Comparison of ENCODE assay signal across 21 cellular contexts in genomic region chr17:39212841-39213480, GRCh38. TPM values are rescaled to one million over a fixed set of nuclear protein-coding genes. Genes with fewer than 3 reads are reported as not detected.
DNase-seq lines count a peak whose midpoint lies in the region; ATAC-seq and TF ChIP-seq lines count a peak whose summit lies in the region.
"Had no signal": no experiment of that assay in that cellular context is flagged by ENCODE, and none has a peak within 500 bp of the region (broad histone marks: within the 10 kb centered on the region; RNA-seq: fewer than 3 reads in every experiment).

No MANE protein-coding gene starts in this region.

- intact Hi-C loops in left ventricle myocardium inferior (cut with micrococcal nuclease), result no loop called here
- intact Hi-C loops in right cardiac atrium (cut with DNase I), result no loop called here
- intact Hi-C loops in left colon (cut with DNase I, micrococcal nuclease), result no loop called here

- no peaks in the 10 kb centered on the region for H3K9me3 Mint-ChIP-seq in activated T-helper 17 cell treated with anti-CD3 and anti-CD28 coated beads, Interleukin-2, amount 50 U/mL, for 72 hours
- H3K9me3 Mint-ChIP-seq: stimulated activated naive B cell treated with anti-CD40 and anti-IgM and Interleukin-4, amounts not matched to agents 10 μg/mL and 1 μg/mL and 100 μg/mL, for 72 hours had no signal

- no peaks in the 10 kb centered on the region for H3K36me3 ChIP-seq in left ventricle myocardium inferior
- H3K36me3 ChIP-seq in MG63, result no peaks in the 10 kb centered on the region
- H3K36me3 ChIP-seq: esophagus squamous epithelium, heart right ventricle, pancreas, spleen, WERI-Rb-1 had no signal

- no peak for DNase-seq in left ventricle myocardium inferior
- DNase-seq in right cardiac atrium, result no peak
- DNase-seq in T-helper 17 cell, result no peak
- DNase-seq in left colon, result no peak
- DNase-seq in MG63, result no peak
- no peak for DNase-seq in hepatic stellate cell (ENCODE audit: low spot score)
- no peak for DNase-seq in activated CD4-positive, CD25-positive, alpha-beta regulatory T cell treated with anti-CD3 and anti-CD28 coated beads, Interleukin-2, amount 50 U/mL, for 72 hours
- DNase-seq: activated CD8-positive, alpha-beta memory T cell treated with anti-CD3 and anti-CD28 coated beads, Interleukin-2, amount 10 ng/mL, durations not matched to agents 7 days and 5 days; esophagus squamous epithelium; kidney glomerular epithelial cell; NCI-H526; spleen; stimulated activated naive B cell treated with anti-CD40 and anti-IgM and Interleukin-4, amounts not matched to agents 10 μg/mL and 1 μg/mL and 100 μg/mL, for 72 hours; WERI-Rb-1 had no signal

- no peak for ATAC-seq in right cardiac atrium
- ATAC-seq in T-helper 17 cell, result no peak
- ATAC-seq in left colon, result peak; percentile 30
- ATAC-seq in activated T-helper 17 cell treated with anti-CD3 and anti-CD28 coated beads, Interleukin-2, amount 50 U/mL, for 72 hours (replicated peaks), result no peak
- ATAC-seq: activated CD8-positive, alpha-beta memory T cell treated with anti-CD3 and anti-CD28 coated beads, Interleukin-2, amount 10 ng/mL, durations not matched to agents 7 days and 5 days; stimulated activated naive B cell treated with anti-CD40 and anti-IgM and Interleukin-4, amounts not matched to agents 10 μg/mL and 1 μg/mL and 100 μg/mL, for 72 hours had no signal

- peak overlapping the region; percentile 23 for H3K27ac ChIP-seq in left ventricle myocardium inferior (replicated peaks)
- H3K27ac ChIP-seq in right cardiac atrium (ENCODE audit: low read length), result no peak overlapping the region
- H3K27ac ChIP-seq: esophagus squamous epithelium, pancreas, PC-9, spleen, WERI-Rb-1 had no signal

- H3K4me1 Mint-ChIP-seq in T-helper 17 cell, result peaks cover 12% of the 10 kb centered on the region
- H3K4me1 Mint-ChIP-seq in activated T-helper 17 cell treated with anti-CD3 and anti-CD28 coated beads, Interleukin-2, amount 50 U/mL, for 72 hours, result peaks cover 7% of the 10 kb centered on the region

- H3K27me3 ChIP-seq in left ventricle myocardium inferior (ENCODE audit: low read depth), result peaks cover 46% of the 10 kb centered on the region
- H3K27me3 ChIP-seq in right cardiac atrium (ENCODE audit: control insufficient read depth, insufficient read depth), result no peaks in the 10 kb centered on the region
- no peaks in the 10 kb centered on the region for H3K27me3 ChIP-seq in MG63
- H3K27me3 ChIP-seq: pancreas had no signal

- no peaks in the 10 kb centered on the region for H3K9me3 ChIP-seq in left ventricle myocardium inferior (replicated peaks)
- no peaks in the 10 kb centered on the region for H3K9me3 ChIP-seq in right cardiac atrium (ENCODE audit: control insufficient read depth, low read length)
- no peaks in the 10 kb centered on the region for H3K9me3 ChIP-seq in T-helper 17 cell (ENCODE audit: control insufficient read depth, low read length, poor library complexity, severe bottlenecking)
- H3K9me3 ChIP-seq in MG63, result no peaks in the 10 kb centered on the region
- H3K9me3 ChIP-seq: esophagus squamous epithelium, heart right ventricle, pancreas, spleen had no signal

- H3K4me1 ChIP-seq in left ventricle myocardium inferior (peaks cover 38% of the 10 kb centered on the region), right cardiac atrium (ENCODE audit: control insufficient read depth, insufficient read depth, low read length) (peaks cover 4% of the 10 kb centered on the region)
- H3K4me1 ChIP-seq: pancreas had no signal

- TF ChIP-seq CTCF in left ventricle myocardium inferior (IDR thresholded peaks at IDR 0.05; ENCODE audit: borderline replicate concordance), result no peak

- peaks cover 50% of the 10 kb centered on the region for H3K27me3 Mint-ChIP-seq in T-helper 17 cell
- peaks cover 6% of the 10 kb centered on the region for H3K27me3 Mint-ChIP-seq in activated T-helper 17 cell treated with anti-CD3 and anti-CD28 coated beads, Interleukin-2, amount 50 U/mL, for 72 hours

- no peak overlapping the region for H3K27ac Mint-ChIP-seq in T-helper 17 cell
- no peak overlapping the region for H3K27ac Mint-ChIP-seq in activated T-helper 17 cell treated with anti-CD3 and anti-CD28 coated beads, Interleukin-2, amount 50 U/mL, for 72 hours
- H3K27ac Mint-ChIP-seq: activated CD8-positive, alpha-beta memory T cell treated with anti-CD3 and anti-CD28 coated beads, Interleukin-2, amount 10 ng/mL, durations not matched to agents 7 days and 5 days; stimulated activated naive B cell treated with anti-CD40 and anti-IgM and Interleukin-4, amounts not matched to agents 10 μg/mL and 1 μg/mL and 100 μg/mL, for 72 hours had no signal

- peak overlapping the region; percentile 62 for H3K4me3 Mint-ChIP-seq in T-helper 17 cell
- H3K4me3 Mint-ChIP-seq in activated T-helper 17 cell treated with anti-CD3 and anti-CD28 coated beads, Interleukin-2, amount 50 U/mL, for 72 hours, result no peak overlapping the region
- H3K4me3 Mint-ChIP-seq: activated CD8-positive, alpha-beta memory T cell treated with anti-CD3 and anti-CD28 coated beads, Interleukin-2, amount 10 ng/mL, durations not matched to agents 7 days and 5 days; stimulated activated naive B cell treated with anti-CD40 and anti-IgM and Interleukin-4, amounts not matched to agents 10 μg/mL and 1 μg/mL and 100 μg/mL, for 72 hours had no signal

- H3K36me3 Mint-ChIP-seq in T-helper 17 cell (ENCODE audit: low read depth), result peaks cover 7% of the 10 kb centered on the region
- no peaks in the 10 kb centered on the region for H3K36me3 Mint-ChIP-seq in activated T-helper 17 cell treated with anti-CD3 and anti-CD28 coated beads, Interleukin-2, amount 50 U/mL, for 72 hours (ENCODE audit: low read depth)
- H3K36me3 Mint-ChIP-seq: activated CD8-positive, alpha-beta memory T cell treated with anti-CD3 and anti-CD28 coated beads, Interleukin-2, amount 10 ng/mL, durations not matched to agents 7 days and 5 days; stimulated activated naive B cell treated with anti-CD40 and anti-IgM and Interleukin-4, amounts not matched to agents 10 μg/mL and 1 μg/mL and 100 μg/mL, for 72 hours had no signal

- H3K4me3 ChIP-seq in left ventricle myocardium inferior (no peak overlapping the region), right cardiac atrium (ENCODE audit: low read length) (no peak overlapping the region), MG63 (no peak overlapping the region)
- H3K4me3 ChIP-seq: esophagus squamous epithelium, heart right ventricle, K562, pancreas, PC-9, spleen had no signal

- WGBS in right cardiac atrium, result 54% methylated on average over 16 of the region's 16 CpGs

RNA-seq across cellular contexts. Expression of gene STAC2, which starts 12.8 kb away (rescaled TPM):
- total RNA-seq in left ventricle myocardium inferior, result 0.36 TPM
- total RNA-seq in right cardiac atrium, result 1 to 10 TPM; 2.5 to 3.7 (median 3.1) TPM
- polyA plus RNA-seq in right cardiac atrium, result 6.9 TPM
- not detected for total RNA-seq in T-helper 17 cell
- total RNA-seq in left colon, result under 1 TPM in 1 of 2 donors, not detected in 1; 0.17 TPM
- not detected in 2 replicates for total RNA-seq in MG63 (2014; rRNA removed; shearing (Covaris generic); ENCODE audit: low replicate concordance)
- not detected for total RNA-seq in activated T-helper 17 cell treated with anti-CD3 and anti-CD28 coated beads, Interleukin-2, amount 50 U/mL, for 72 hours
- total RNA-seq: activated CD8-positive, alpha-beta memory T cell treated with anti-CD3 and anti-CD28 coated beads, Interleukin-2, amount 10 ng/mL, durations not matched to agents 7 days and 5 days; dermis microvascular lymphatic vessel endothelial cell; K562 had no signal
- polyA plus RNA-seq: K562 had no signal

RNA-seq across cellular contexts. Expression of gene RPL19, which starts 12.9 kb away (rescaled TPM):
- total RNA-seq in left ventricle myocardium inferior (944 TPM), right cardiac atrium (1,000 to 10,000 TPM; 1,060 to 1,177 (median 1,099) TPM), T-helper 17 cell (1,000 to 10,000 TPM; 3,035 to 3,199 TPM), left colon (1,000 to 10,000 TPM; 1,376 to 1,435 TPM)
- polyA plus RNA-seq in right cardiac atrium, result 1,781 TPM
- total RNA-seq in MG63 (2014; rRNA removed; shearing (Covaris generic); ENCODE audit: low replicate concordance), result 4,123 and 4,721 TPM in 2 replicates
- total RNA-seq in activated T-helper 17 cell treated with anti-CD3 and anti-CD28 coated beads, Interleukin-2, amount 50 U/mL, for 72 hours, result 1,000 to 10,000 TPM; 2,432 to 2,485 TPM

RNA-seq across cellular contexts. Expression of gene CACNB1, which starts 15.5 kb away (rescaled TPM):
- total RNA-seq in left ventricle myocardium inferior (3.7 TPM), right cardiac atrium (10 to 100 TPM in 1 of 4 donors, 1 to 10 TPM in 3; 5.8 to 10.8 (median 8.0) TPM), T-helper 17 cell (10 to 100 TPM; 21.4 to 21.9 TPM), left colon (10 to 100 TPM; 12.7 to 16.1 TPM)
- 6.4 TPM for polyA plus RNA-seq in right cardiac atrium
- total RNA-seq in MG63 (2014; rRNA removed; shearing (Covaris generic); ENCODE audit: low replicate concordance), result 2.2 and 2.4 TPM in 2 replicates
- total RNA-seq in activated T-helper 17 cell treated with anti-CD3 and anti-CD28 coated beads, Interleukin-2, amount 50 U/mL, for 72 hours, result 10 to 100 TPM; 22.6 to 24.2 TPM

RNA-seq across cellular contexts. Expression of gene ARL5C, which starts 47.0 kb away (rescaled TPM):
- not detected for total RNA-seq in left ventricle myocardium inferior
- total RNA-seq in right cardiac atrium, result not detected
- not detected for polyA plus RNA-seq in right cardiac atrium
- total RNA-seq in T-helper 17 cell, result not detected
- under 1 TPM in 1 of 2 donors, not detected in 1; 0.56 TPM for total RNA-seq in left colon
- total RNA-seq in MG63 (2014; rRNA removed; shearing (Covaris generic); ENCODE audit: low replicate concordance), result not detected in 2 replicates
- total RNA-seq in activated T-helper 17 cell treated with anti-CD3 and anti-CD28 coated beads, Interleukin-2, amount 50 U/mL, for 72 hours, result not detected
- total RNA-seq: dermis microvascular lymphatic vessel endothelial cell, esophagus squamous epithelium, heart right ventricle, K562, myocyte, PC-9, spleen had no signal
- polyA plus RNA-seq: heart right ventricle, K562, spleen had no signal
